21 cellular contexts compared by ENCODE assay signal in genomic region chr21:15229390-15229789, GRCh38.
DNase-seq lines count a peak whose midpoint lies in the region; ATAC-seq, FAIRE-seq and TF ChIP-seq lines count a peak whose summit lies in the region.
"Had no signal": no experiment of that assay in that cellular context is flagged by ENCODE, and none has a peak within 500 bp of the region (broad histone marks: within the 10 kb centered on the region; RNA-seq: fewer than 3 reads in every experiment).

No MANE protein-coding gene starts in this region.

- TF ChIP-seq POLR2A in HepG2 (IDR thresholded peaks at IDR 0.05; ENCODE audit: insufficient read depth in 1 of 2, low read depth in 2 of 2, low read length in 2 of 2), result no peak
- TF ChIP-seq POLR2A in right lobe of liver (IDR thresholded peaks at IDR 0.05), result no peak

- intact Hi-C loops in HepG2 (cut with micrococcal nuclease; ENCODE audit: unreplicated experiment), result no loop called here
- intact Hi-C loops in right lobe of liver (cut with DNase I), result no loop called here
- intact Hi-C loops in left lung (cut with DNase I), result no loop called here

- H2AFZ ChIP-seq in HepG2 (ENCODE audit: low read length), result no peak overlapping the region

- H3K4me3 ChIP-seq in HepG2 (replicated peaks in 1 of 3; ENCODE audit: insufficient read depth in 1 of 3, low read depth in 2 of 3, low read length in 3 of 3), result no peak overlapping the region
- H3K4me3 ChIP-seq in right lobe of liver, result no peak overlapping the region
- no peak overlapping the region for H3K4me3 ChIP-seq in left lung
- H3K4me3 ChIP-seq: BLaER1 treated with 17β-estradiol and CSF1 and Interleukin-3, amounts not matched to agents 10 nM and 100 nM had no signal

- ATAC-seq in HepG2, result no peak
- ATAC-seq in right lobe of liver, result no peak
- peak; percentile 62 for ATAC-seq in left lung
- ATAC-seq: CD8-positive, alpha-beta T cell had no signal

- no peaks in the 10 kb centered on the region for H3K79me2 ChIP-seq in HepG2 (ENCODE audit: insufficient read depth, low read length)

- TF ChIP-seq EP300 in HepG2 (IDR thresholded peaks at IDR 0.05; ENCODE audit: low read depth in 2 of 2, low read length in 2 of 2), result no peak
- no peak for TF ChIP-seq EP300 in HepG2 (CRISPR knock-in tag; IDR thresholded peaks at IDR 0.05; ENCODE audit: borderline replicate concordance)

- H3K4me2 ChIP-seq in HepG2 (ENCODE audit: low read depth, low read length), result no peak overlapping the region
- H3K4me2 ChIP-seq: BLaER1 treated with 17β-estradiol and CSF1 and Interleukin-3, amounts not matched to agents 10 nM and 100 nM had no signal

- DNase-seq in HepG2 (ENCODE audit: low spot score) (no peak), right lobe of liver (no peak), DMS53 treated with DMSO at 0.1 percent for 48 hours (lab: John Stamatoyannopoulos, UW; ENCODE audit: unreplicated experiment) (peak; percentile 25), left lung (no peak), NCI-H345 (lab: John Stamatoyannopoulos, UW) (no peak)
- DNase-seq in effector CD4-positive, alpha-beta T cell, result no peak
- DNase-seq: 8988T; AML-193; Caco-2; Calu3; CD4-positive, alpha-beta T cell; CD8-positive, alpha-beta T cell; DMS79 treated with DMSO at 0.1 percent for 48 hours; GF-D8 had no signal

- no peaks in the 10 kb centered on the region for H3K9me3 ChIP-seq in HepG2 (ENCODE audit: low read length)
- no peaks in the 10 kb centered on the region for H3K9me3 ChIP-seq in right lobe of liver
- H3K9me3 ChIP-seq in left lung, result no peaks in the 10 kb centered on the region
- H3K9me3 ChIP-seq: Caco-2 had no signal

- no TSS peak for BruUV-seq in HepG2 (replicated peaks; lab: Mats Ljungman, UMichigan)

- POLR2A ChIA-PET in HepG2 (lab: Yijun Ruan, JAX), result no interaction called here

- no peak for TF ChIP-seq RAD21 in HepG2 (CRISPR knock-in tag; IDR thresholded peaks at IDR 0.05)

- no peak overlapping the region for H3K9ac ChIP-seq in HepG2 (ENCODE audit: insufficient read depth, low read depth, low read length)
- H3K9ac ChIP-seq: BLaER1 treated with 17β-estradiol and CSF1 and Interleukin-3, amounts not matched to agents 10 nM and 100 nM had no signal

- CTCF ChIA-PET in HepG2 (lab: Yijun Ruan, JAX; ENCODE audit: low intra/inter-chr PET ratio, low total read pairs), result no interaction called here

- H3K27ac ChIP-seq in HepG2 (ENCODE audit: extremely low read length, insufficient read depth, low read length) (no peak overlapping the region), right lobe of liver (no peak overlapping the region), left lung (no peak overlapping the region)
- H3K27ac ChIP-seq: BLaER1 treated with 17β-estradiol and CSF1 and Interleukin-3, amounts not matched to agents 10 nM and 100 nM; C4-2B had no signal

- TF ChIP-seq CTCF in HepG2 (CRISPR knock-in tag; IDR thresholded peaks at IDR 0.05) (no peak), right lobe of liver (IDR thresholded peaks at IDR 0.05) (no peak), left lung (IDR thresholded peaks at IDR 0.05) (no peak)

- in situ Hi-C loops in HepG2 (cut with HindIII; ENCODE audit: extremely low pct_ligation_motif_present, low pct_unique_long_range_greater_than_20kb), result no loop called here

- H3K4me1 ChIP-seq in HepG2 (ENCODE audit: insufficient read depth, low read length), result no peaks in the 10 kb centered on the region
- no peaks in the 10 kb centered on the region for H3K4me1 ChIP-seq in right lobe of liver
- H3K4me1 ChIP-seq in left lung, result no peaks in the 10 kb centered on the region
- H3K4me1 ChIP-seq: Caco-2 had no signal

- no peaks in the 10 kb centered on the region for H4K20me1 ChIP-seq in HepG2 (ENCODE audit: insufficient read depth, low read length)
- H4K20me1 ChIP-seq: BLaER1 treated with 17β-estradiol and CSF1 and Interleukin-3, amounts not matched to agents 10 nM and 100 nM had no signal

- no peaks in the 10 kb centered on the region for H3K27me3 ChIP-seq in HepG2 (ENCODE audit: control insufficient read depth in 1 of 2, insufficient read depth in 2 of 2, low read length in 2 of 2)
- no peaks in the 10 kb centered on the region for H3K27me3 ChIP-seq in right lobe of liver
- no peaks in the 10 kb centered on the region for H3K27me3 ChIP-seq in left lung
- H3K27me3 ChIP-seq: BLaER1 treated with 17β-estradiol and CSF1 and Interleukin-3, amounts not matched to agents 10 nM and 100 nM had no signal

- H3K36me3 ChIP-seq in HepG2 (replicated peaks in 1 of 2; ENCODE audit: control insufficient read depth in 1 of 2, insufficient read depth in 2 of 2, low read length in 2 of 2) (no peaks in the 10 kb centered on the region), right lobe of liver (no peaks in the 10 kb centered on the region), left lung (no peaks in the 10 kb centered on the region)
- H3K36me3 ChIP-seq: BLaER1 treated with 17β-estradiol and CSF1 and Interleukin-3, amounts not matched to agents 10 nM and 100 nM had no signal

- 67% methylated on average over 4 of the region's 4 CpGs for WGBS in HepG2 (ENCODE audit: low lambda C conversion rate)
- WGBS in right lobe of liver (ENCODE audit: insufficient coverage, low coverage, low lambda C conversion rate, missing lambda C conversion rate), result 81% methylated on average over 4 of the region's 4 CpGs

- no peak for FAIRE-seq in HepG2 (lab: Jason Lieb, UNC)
- FAIRE-seq: A204.1, D721Med, G401.6, GM12891, GM19239 had no signal

TF ChIP-seq in HepG2, 621 proteins besides CTCF, POLR2A, EP300 and RAD21:
- TF ChIP-seq MEIS1 (CRISPR knock-in tag; IDR thresholded peaks at IDR 0.05; ENCODE audit: borderline replicate concordance) (no peak), ZNF17 (CRISPR knock-in tag; IDR thresholded peaks at IDR 0.05) (no peak), MYC (CRISPR knock-in tag; IDR thresholded peaks at IDR 0.05; ENCODE audit: borderline replicate concordance) (no peak), ZNF12 (CRISPR knock-in tag; IDR thresholded peaks at IDR 0.05) (0 out of 2 replicates have a peak, but pooled peaks have one; percentile 37), ZNF841 (CRISPR knock-in tag; IDR thresholded peaks at IDR 0.05; ENCODE audit: borderline replicate concordance) (no peak)
